23 cellular contexts compared by ENCODE assay signal in the genomic region with DNA sequence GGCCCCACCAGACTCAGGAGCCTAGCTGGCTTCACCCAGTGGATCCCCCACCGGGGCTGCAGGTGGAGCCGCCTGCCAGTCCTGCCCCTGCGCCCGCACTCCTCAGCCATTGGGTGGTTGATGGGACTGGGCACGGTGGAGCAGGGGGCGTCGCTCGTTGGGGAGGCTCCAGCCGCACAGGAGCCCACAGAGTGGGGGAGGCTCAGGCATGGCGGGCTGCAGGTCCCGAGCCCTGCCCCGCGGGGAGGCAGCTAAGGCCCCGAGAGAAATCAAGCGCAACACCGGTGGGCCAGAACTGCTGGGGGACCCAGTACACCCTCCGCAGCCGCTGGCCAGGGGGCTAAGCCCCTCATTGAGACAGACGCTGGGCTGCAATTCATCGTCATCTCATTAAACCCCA.
"Had no signal": no experiment of that assay in that cellular context is flagged by ENCODE, and none has a peak within 500 bp of the region (broad histone marks: within the 10 kb centered on the region; RNA-seq: fewer than 3 reads in every experiment).

No MANE protein-coding gene starts in this region.

- H3K9me3 ChIP-seq: colonic mucosa, esophagus muscularis mucosa, esophagus squamous epithelium, gastrocnemius medialis, gastroesophageal sphincter, heart left ventricle, heart right ventricle had no signal

- H3K4me1 ChIP-seq: colonic mucosa, foreskin keratinocyte, gastrocnemius medialis, gastroesophageal sphincter, heart left ventricle had no signal

- DNase-seq: colonic mucosa; cortex of kidney; dermis blood vessel endothelial cell; dorsolateral prefrontal cortex; effector CD4-positive, alpha-beta T cell; effector CD8-positive, alpha-beta T cell; effector memory CD4-positive, alpha-beta T cell; effector memory CD8-positive, alpha-beta T cell; endodermal cell; erythroblast; esophagus squamous epithelium; foreskin fibroblast; foreskin keratinocyte; foreskin melanocyte; gastrocnemius medialis; glutamatergic neuron; head of caudate nucleus; heart left ventricle; heart right ventricle had no signal

- H3K36me3 ChIP-seq: colonic mucosa, esophagus muscularis mucosa, esophagus squamous epithelium, gastrocnemius medialis, gastroesophageal sphincter, heart left ventricle, heart right ventricle had no signal

- H3K4me3 ChIP-seq: colonic mucosa, coronary artery, dorsolateral prefrontal cortex, esophagus muscularis mucosa, esophagus squamous epithelium, gastrocnemius medialis, gastroesophageal sphincter, heart left ventricle, heart right ventricle had no signal

- H3K27me3 ChIP-seq: colonic mucosa, foreskin keratinocyte, gastrocnemius medialis had no signal

- H3K27ac ChIP-seq: colonic mucosa, coronary artery, dorsolateral prefrontal cortex, epithelial cell of prostate, esophagus muscularis mucosa, foreskin keratinocyte, gastrocnemius medialis, gastroesophageal sphincter, heart left ventricle, heart right ventricle had no signal
